1 cellular context compared by ENCODE assay signal in the genomic region with DNA sequence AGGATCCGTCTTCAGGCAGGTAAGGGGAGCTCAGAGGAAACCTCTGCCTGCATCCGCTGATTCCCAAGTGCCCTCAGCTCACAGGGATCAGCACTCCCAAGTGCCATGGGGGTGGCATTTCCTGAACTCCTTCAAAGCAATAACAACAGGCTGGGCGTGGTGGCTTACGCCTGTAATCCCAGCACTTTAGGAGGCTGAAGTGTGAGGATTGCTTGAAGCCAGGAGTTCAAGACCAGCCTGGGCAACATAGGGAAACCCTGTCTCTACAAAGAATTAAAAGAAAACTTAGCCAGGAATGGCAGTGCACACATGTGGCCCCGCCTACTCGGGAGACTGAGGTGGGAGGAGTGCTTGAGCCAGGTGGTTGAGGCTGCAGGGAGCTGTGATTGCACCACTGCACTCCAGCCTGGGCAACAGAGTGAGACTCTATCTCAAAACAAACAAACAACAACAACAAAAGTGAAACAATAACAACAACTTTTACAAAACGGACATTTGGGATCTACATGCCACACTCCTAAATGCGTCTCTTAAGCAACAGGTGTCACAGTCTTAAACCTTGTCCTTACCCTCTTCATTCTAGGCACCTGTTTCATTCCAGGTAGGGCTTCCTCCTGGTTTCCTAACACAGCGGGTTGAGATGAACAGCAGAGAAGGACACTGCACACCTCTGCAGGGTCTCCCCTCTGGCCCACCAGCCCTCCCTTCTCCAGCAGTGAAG.
TF ChIP-seq lines count a peak whose summit lies in the region.

No MANE protein-coding gene starts in this region.

TF ChIP-seq in SK-N-SH, 30 proteins besides CTCF, POLR2A, EP300 and RAD21 (continued from another document):
- TF ChIP-seq GATA2 (CRISPR knock-in tag; IDR thresholded peaks at IDR 0.05): no peak
